ENCODE assay signal across 32 cellular contexts in the genomic region with DNA sequence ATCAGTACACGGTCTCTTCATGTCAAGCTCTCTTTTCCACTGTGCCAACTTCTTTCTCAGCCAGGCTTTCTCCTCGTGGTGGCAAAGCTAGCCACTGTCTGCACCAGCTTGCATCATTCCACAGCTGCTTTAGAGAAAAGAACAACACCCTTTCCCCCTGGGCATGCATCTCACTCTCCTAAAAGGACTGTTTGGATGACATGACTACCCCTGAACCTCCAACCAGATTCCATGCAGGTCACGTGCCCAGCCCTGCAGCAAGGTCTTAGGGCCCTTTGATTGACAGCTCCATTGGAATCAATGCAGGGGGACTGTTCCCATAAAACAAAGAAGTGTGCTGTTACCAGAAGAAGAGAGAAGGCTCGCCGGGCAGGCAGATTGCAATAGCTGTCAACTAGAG. TPM values are rescaled to one million over a fixed set of nuclear protein-coding genes. Genes with fewer than 3 reads are reported as not detected.
DNase-seq lines count a peak whose midpoint lies in the region; ATAC-seq and TF ChIP-seq lines count a peak whose summit lies in the region.
"Had no signal": no experiment of that assay in that cellular context is flagged by ENCODE, and none has a peak within 500 bp of the region (broad histone marks: within the 10 kb centered on the region; RNA-seq: fewer than 3 reads in every experiment).

No MANE protein-coding gene starts in this region.

- H3K4me1 ChIP-seq in mammary epithelial cell (ENCODE audit: insufficient read depth, low read length), result no peaks in the 10 kb centered on the region
- peaks cover 0 to 42% (median 13%) of the 10 kb centered on the region in 3 donors for H3K4me1 ChIP-seq in gastroesophageal sphincter
- H3K4me1 ChIP-seq: body of pancreas, colonic mucosa, heart left ventricle, spleen had no signal

- DNase-seq in MCF 10A (ENCODE audit: unreplicated experiment), result peak; percentile 1
- no peak for DNase-seq in mammary epithelial cell
- peak; percentile 25 for DNase-seq in type B pancreatic cell (ENCODE audit: extremely low spot score, unreplicated experiment)
- DNase-seq in osteocyte (ENCODE audit: extremely low spot score, unreplicated experiment), result no peak
- no peak for DNase-seq in NCI-H526 (lab: John Stamatoyannopoulos, UW)
- DNase-seq: activated CD4-positive, alpha-beta T cell treated with anti-CD3 and anti-CD28 coated beads, Interleukin-2, amount 50 U/mL, for 4 hours; activated CD8-positive, alpha-beta memory T cell treated with anti-CD3 and anti-CD28 coated beads, Interleukin-2, amount 50 U/mL, for 4 hours; activated naive CD8-positive, alpha-beta T cell treated with anti-CD3 and anti-CD28 coated beads for 36 hours; AML-193; body of pancreas; colonic mucosa; COR-L47; DMS79 treated with DMSO at 0.1 percent for 48 hours; heart left ventricle; left ventricle myocardium superior; NCI-H1105; NCI-H2081 treated with DMSO at 0.1 percent for 48 hours; NCI-H510A treated with DMSO at 0.1 percent for 48 hours; spleen; stimulated activated CD4-positive, alpha-beta T cell treated with anti-CD3 and anti-CD28 coated beads, Interleukin-4, amount 100 ng/mL, for 1 hour; stimulated activated naive CD4-positive, alpha-beta T cell treated with Interleukin-2 at 50 U/mL for 16 hours; T1000 had no signal

- H4K20me1 ChIP-seq in mammary epithelial cell (ENCODE audit: insufficient read depth, low read length) (no peaks in the 10 kb centered on the region), neural cell (ENCODE audit: insufficient read depth) (no peaks in the 10 kb centered on the region)

- no peak overlapping the region for H3K27ac Mint-ChIP-seq in MCF 10A (ENCODE audit: low read depth, unreplicated experiment)
- H3K27ac Mint-ChIP-seq in type B pancreatic cell, result no peak overlapping the region
- H3K27ac Mint-ChIP-seq in osteocyte (ENCODE audit: unreplicated experiment), result no peak overlapping the region
- H3K27ac Mint-ChIP-seq: activated naive CD8-positive, alpha-beta T cell treated with anti-CD3 and anti-CD28 coated beads for 36 hours; activated T-helper 2 cell treated with anti-CD3 and anti-CD28 coated beads, Interferon-gamma antibody, Interleukin-2, Interleukin-4, amounts not matched to agents 10 μg/mL and 5 μg/mL and 100 μg/mL, durations not matched to agents 14 hours and 24 hours and 36 hours; WTC11 had no signal

- no peaks in the 10 kb centered on the region for H3K36me3 ChIP-seq in mammary epithelial cell (ENCODE audit: insufficient read depth, low read length)
- no peaks in the 10 kb centered on the region for H3K36me3 ChIP-seq in gastroesophageal sphincter
- H3K36me3 ChIP-seq in neural cell (ENCODE audit: insufficient read depth, low read length), result no peaks in the 10 kb centered on the region
- H3K36me3 ChIP-seq: colonic mucosa, heart left ventricle, neutrophil, spleen, tibial nerve had no signal

- H3K27me3 Mint-ChIP-seq in MCF 10A (ENCODE audit: insufficient read depth, unreplicated experiment) (peaks cover 27% of the 10 kb centered on the region), type B pancreatic cell (peaks cover 22% of the 10 kb centered on the region), osteocyte (ENCODE audit: unreplicated experiment) (no peaks in the 10 kb centered on the region)

- ATAC-seq in gastroesophageal sphincter (no peak), HG02852 (IDR thresholded peaks at IDR 0.05; ENCODE audit: unreplicated experiment) (no peak)
- ATAC-seq: body of pancreas, left ventricle myocardium superior, WTC11 had no signal

- intact Hi-C loops in MCF 10A (cut with micrococcal nuclease), result no loop called here
- intact Hi-C loops in mammary epithelial cell (cut with micrococcal nuclease), result no loop called here

- TF ChIP-seq CTCF in MCF 10A (IDR thresholded peaks at IDR 0.05; ENCODE audit: unreplicated experiment) (no peak), mammary epithelial cell (conservative IDR thresholded peaks at IDR 0.05 in 1 of 2, IDR thresholded peaks at IDR 0.05 in 1 of 2; ENCODE audit: extremely low read depth in 1 of 2, insufficient read depth in 1 of 2, low read depth in 1 of 2, low read length in 2 of 2) (no peak), gastroesophageal sphincter (IDR thresholded peaks at IDR 0.05) (no peak), neural cell (IDR thresholded peaks at IDR 0.05; ENCODE audit: poor library complexity, severe bottlenecking) (no peak), type B pancreatic cell (conservative IDR thresholded peaks at IDR 0.05) (no peak), osteocyte (IDR thresholded peaks at IDR 0.05) (no peak)

- WGBS in mammary epithelial cell (ENCODE audit: low coverage, missing lambda C conversion rate), result 54% methylated on average over 5 of the region's 5 CpGs
- 44% methylated on average over 5 of the region's 5 CpGs; no CpG with 5 or more reads in 1 of the 2 donors for WGBS in gastroesophageal sphincter (ENCODE audit: low coverage in 1 of 2), 2 donors

- no peak for TF ChIP-seq EP300 in gastroesophageal sphincter (IDR thresholded peaks at IDR 0.05)
- no peak for TF ChIP-seq EP300 in neural cell (conservative IDR thresholded peaks at IDR 0.05; ENCODE audit: poor library complexity, severe bottlenecking)

- H3K9me2 ChIP-seq in neural cell (ENCODE audit: insufficient read depth, low read length), result no peaks in the 10 kb centered on the region

- no peaks in the 10 kb centered on the region for H3F3A ChIP-seq in neural cell (ENCODE audit: insufficient read depth, low read length, poor library complexity, severe bottlenecking)

- H3K79me2 ChIP-seq in mammary epithelial cell (ENCODE audit: insufficient read depth, low read length), result no peaks in the 10 kb centered on the region
- H3K79me2 ChIP-seq in neural cell (replicated peaks; ENCODE audit: insufficient read depth, low read length), result no peaks in the 10 kb centered on the region

- POLR2A ChIA-PET in MCF 10A (lab: Yijun Ruan, JAX), result no interaction called here

- H2AFZ ChIP-seq in mammary epithelial cell (ENCODE audit: low read depth, low read length) (no peak overlapping the region), neural cell (ENCODE audit: low read depth, low read length) (no peak overlapping the region)

- H3K9me3 Mint-ChIP-seq in MCF 10A (ENCODE audit: unreplicated experiment) (no peaks in the 10 kb centered on the region), type B pancreatic cell (no peaks in the 10 kb centered on the region), osteocyte (ENCODE audit: unreplicated experiment) (no peaks in the 10 kb centered on the region)
- H3K9me3 Mint-ChIP-seq: activated naive CD8-positive, alpha-beta T cell treated with anti-CD3 and anti-CD28 coated beads for 36 hours; activated T-helper 2 cell treated with anti-CD3 and anti-CD28 coated beads, Interferon-gamma antibody, Interleukin-2, Interleukin-4, amounts not matched to agents 10 μg/mL and 5 μg/mL and 100 μg/mL, durations not matched to agents 14 hours and 24 hours and 36 hours had no signal

- BruUV-seq in MCF 10A (replicated peaks; lab: Mats Ljungman, UMichigan) (no TSS peak), mammary epithelial cell (replicated peaks; lab: Mats Ljungman, UMichigan) (no TSS peak)

- H3K4me3 Mint-ChIP-seq in MCF 10A (ENCODE audit: unreplicated experiment), result no peak overlapping the region
- no peak overlapping the region for H3K4me3 Mint-ChIP-seq in type B pancreatic cell
- H3K4me3 Mint-ChIP-seq in osteocyte (ENCODE audit: unreplicated experiment), result no peak overlapping the region
- H3K4me3 Mint-ChIP-seq: activated naive CD8-positive, alpha-beta T cell treated with anti-CD3 and anti-CD28 coated beads for 36 hours; WTC11 had no signal

- H3K27me3 ChIP-seq in mammary epithelial cell (ENCODE audit: insufficient read depth, low read length) (no peaks in the 10 kb centered on the region), gastroesophageal sphincter (no peaks in the 10 kb centered on the region), neural cell (ENCODE audit: insufficient read depth, low read depth, low read length) (no peaks in the 10 kb centered on the region)
- H3K27me3 ChIP-seq: body of pancreas, colonic mucosa, heart left ventricle, tibial nerve had no signal

- no peaks in the 10 kb centered on the region for H3K4me1 Mint-ChIP-seq in MCF 10A (ENCODE audit: insufficient read depth, unreplicated experiment)
- no peaks in the 10 kb centered on the region for H3K4me1 Mint-ChIP-seq in type B pancreatic cell (ENCODE audit: unreplicated experiment)
- H3K4me1 Mint-ChIP-seq in osteocyte (ENCODE audit: unreplicated experiment), result no peaks in the 10 kb centered on the region
- H3K4me1 Mint-ChIP-seq: activated naive CD8-positive, alpha-beta T cell treated with anti-CD3 and anti-CD28 coated beads for 36 hours; WTC11 had no signal

- H3K4me3 ChIP-seq in mammary epithelial cell (replicated peaks in 1 of 3; ENCODE audit: insufficient read depth in 1 of 3, low read depth in 2 of 3, low read length in 3 of 3), result no peak overlapping the region
- no peak overlapping the region for H3K4me3 ChIP-seq in gastroesophageal sphincter
- peak overlapping the region; percentile 46 for H3K4me3 ChIP-seq in neural cell (ENCODE audit: low read length)
- H3K4me3 ChIP-seq: body of pancreas, colonic mucosa, heart left ventricle, spleen, tibial nerve had no signal

- H3K4me2 ChIP-seq in mammary epithelial cell (ENCODE audit: insufficient read depth, low read depth, low read length) (no peak overlapping the region), neural cell (ENCODE audit: low read length) (no peak overlapping the region)

- no peaks in the 10 kb centered on the region for H3K36me3 Mint-ChIP-seq in MCF 10A (ENCODE audit: insufficient read depth, unreplicated experiment)
- no peaks in the 10 kb centered on the region for H3K36me3 Mint-ChIP-seq in type B pancreatic cell
- H3K36me3 Mint-ChIP-seq in osteocyte (ENCODE audit: unreplicated experiment), result no peaks in the 10 kb centered on the region
- H3K36me3 Mint-ChIP-seq: activated naive CD8-positive, alpha-beta T cell treated with anti-CD3 and anti-CD28 coated beads for 36 hours; WTC11 had no signal

- H3K27ac ChIP-seq in mammary epithelial cell (ENCODE audit: insufficient read depth, low read depth, low read length), result no peak overlapping the region
- peak overlapping the region in 3 of 4 donors; percentile 54 to 72 (median 60) for H3K27ac ChIP-seq in gastroesophageal sphincter
- H3K27ac ChIP-seq in neural cell (ENCODE audit: low read length), result peak overlapping the region; percentile 86
- H3K27ac ChIP-seq: 22Rv1, body of pancreas, colonic mucosa, heart left ventricle, neutrophil, spleen had no signal

- CTCF ChIA-PET in MCF 10A (lab: Yijun Ruan, JAX), result interaction anchor here (0.6 to 0.9 kb wide), 2 partner anchors 12 to 85 kb away, joined by 3 to 4 read pairs; no protein-coding TSS in a partner anchor
- CTCF ChIA-PET in mammary epithelial cell (lab: Charles Lee; ENCODE audit: low non-redundant PET), result no interaction called here

- TF ChIP-seq POLR2A in gastroesophageal sphincter (IDR thresholded peaks at IDR 0.05), result no peak

- dilution Hi-C loops in mammary epithelial cell (cut with HindIII; ENCODE audit: low sequenced_read_pairs), result no loop called here

- no peak for TF ChIP-seq RAD21 in neural cell (conservative IDR thresholded peaks at IDR 0.05)

- H3K9ac ChIP-seq in mammary epithelial cell (ENCODE audit: insufficient read depth, low read length), result no peak overlapping the region
- peak overlapping the region; percentile 56 for H3K9ac ChIP-seq in neural cell (ENCODE audit: low read length)

- in situ Hi-C loops in mammary epithelial cell (cut with MboI; ENCODE audit: low sequenced_read_pairs in 2 of 2), result no loop called here

- H3K9me3 ChIP-seq in mammary epithelial cell (replicated peaks; ENCODE audit: insufficient read depth, low read length) (no peaks in the 10 kb centered on the region), gastroesophageal sphincter (no peaks in the 10 kb centered on the region), neural cell (ENCODE audit: low read length) (no peaks in the 10 kb centered on the region)
- H3K9me3 ChIP-seq: body of pancreas, colonic mucosa, neutrophil, spleen, tibial nerve had no signal

RNA-seq across cellular contexts. Expression of a gene that starts 24.5 kb away (rescaled TPM):
- total RNA-seq in MCF 10A (2022) (not detected in 2 replicates), mammary epithelial cell (under 1 TPM in 1 of 2 donors, not detected in 1; 0.17 TPM), gastroesophageal sphincter (10 to 100 TPM in 1 of 4 donors, 1 to 10 TPM in 3; 2.8 to 16.8 (median 4.6) TPM), type B pancreatic cell (ENCODE audit: low replicate concordance) (0.40 and 1.1 TPM in 2 replicates), osteocyte (0.05 TPM in 1 of 2 replicates, not detected in the other)
- polyA plus RNA-seq in mammary epithelial cell (not detected), neural cell (3.4 and 4.0 TPM in 2 replicates)
- polyA minus RNA-seq in mammary epithelial cell (not detected), neural cell (7.3 and 8.7 TPM in 2 replicates)
- total RNA-seq: LHCN-M2 had no signal
- polyA plus RNA-seq: fibroblast of lung had no signal

Comparison
In these comparisons a context has a peak if more than half of its experiments do, and no peak if none do; other contexts are left out.
1. DNase-seq: peak in MCF 10A (single experiment) and type B pancreatic cell (single experiment); none in mammary epithelial cell (single experiment), osteocyte (single experiment) and NCI-H526 (0 of 2).